In genomic region chr14:89720741-89721315, GRCh38 we compare ENCODE assay signal across 9 cellular contexts.
DNase-seq lines count a peak whose midpoint lies in the region; ATAC-seq and TF ChIP-seq lines count a peak whose summit lies in the region.
"Had no signal": no experiment of that assay in that cellular context is flagged by ENCODE, and none has a peak within 500 bp of the region (broad histone marks: within the 10 kb centered on the region; RNA-seq: fewer than 3 reads in every experiment).

No MANE protein-coding gene starts in this region.

- H3K4me2 ChIP-seq in osteoblast (ENCODE audit: insufficient read depth, low read length), result no peak overlapping the region

- ATAC-seq in GM19043 (IDR thresholded peaks at IDR 0.05; ENCODE audit: low read depth, unreplicated experiment) (peak; percentile 61), HG03159 (IDR thresholded peaks at IDR 0.05; ENCODE audit: unreplicated experiment) (peak; percentile 69)
- ATAC-seq: Panc1 had no signal

- H2AFZ ChIP-seq in osteoblast (ENCODE audit: low read length), result peak overlapping the region; percentile 60

- TF ChIP-seq CTCF in osteoblast (IDR thresholded peaks at IDR 0.05; ENCODE audit: extremely low read depth, low read depth, low read length), result no peak

- no peaks in the 10 kb centered on the region for H4K20me1 ChIP-seq in osteoblast (ENCODE audit: insufficient read depth, low read length)

- H3K79me2 ChIP-seq in osteoblast (ENCODE audit: insufficient read depth, low read length), result no peaks in the 10 kb centered on the region

- no peaks in the 10 kb centered on the region for H3K27me3 ChIP-seq in osteoblast (ENCODE audit: insufficient read depth, low read length)

- H3K4me1 ChIP-seq in osteoblast (ENCODE audit: insufficient read depth, low read length), result peaks cover 5% of the 10 kb centered on the region

- no peaks in the 10 kb centered on the region for H3K9me3 ChIP-seq in osteoblast (ENCODE audit: low read depth, low read length)

- H3K4me3 ChIP-seq in osteoblast (ENCODE audit: insufficient read depth, low read length), result no peak overlapping the region

- DNase-seq in UCSD-AML1 (lab: John Stamatoyannopoulos, UW; ENCODE audit: unreplicated experiment), result peak; percentile 76
- DNase-seq in caudate nucleus (lab: John Stamatoyannopoulos, UW), result peak in 11 of 61 donors; percentile 5 to 22 (median 10)
- peak; percentile 31 for DNase-seq in osteoblast (ENCODE audit: insufficient read length, low spot score, missing footprints)
- no peak for DNase-seq in NCI-H2107 (lab: John Stamatoyannopoulos, UW)
- DNase-seq in COR-L47 (lab: John Stamatoyannopoulos, UW), result no peak
- DNase-seq in EL, result no peak

- H3K27ac ChIP-seq in caudate nucleus (ENCODE audit: low read depth, low read length), result peak overlapping the region; percentile 36
- H3K27ac ChIP-seq in osteoblast (ENCODE audit: low read depth, low read length), result no peak overlapping the region

- no peaks in the 10 kb centered on the region for H3K36me3 ChIP-seq in osteoblast (ENCODE audit: insufficient read depth, low read length)

Comparison
In these comparisons a context has a peak if more than half of its experiments do, and no peak if none do; other contexts are left out.
1. DNase-seq: peak in UCSD-AML1 (single experiment) and osteoblast (single experiment); none in NCI-H2107 (single experiment), COR-L47 (single experiment) and EL (single experiment).